8 cellular contexts compared by ENCODE assay signal in the genomic region with DNA sequence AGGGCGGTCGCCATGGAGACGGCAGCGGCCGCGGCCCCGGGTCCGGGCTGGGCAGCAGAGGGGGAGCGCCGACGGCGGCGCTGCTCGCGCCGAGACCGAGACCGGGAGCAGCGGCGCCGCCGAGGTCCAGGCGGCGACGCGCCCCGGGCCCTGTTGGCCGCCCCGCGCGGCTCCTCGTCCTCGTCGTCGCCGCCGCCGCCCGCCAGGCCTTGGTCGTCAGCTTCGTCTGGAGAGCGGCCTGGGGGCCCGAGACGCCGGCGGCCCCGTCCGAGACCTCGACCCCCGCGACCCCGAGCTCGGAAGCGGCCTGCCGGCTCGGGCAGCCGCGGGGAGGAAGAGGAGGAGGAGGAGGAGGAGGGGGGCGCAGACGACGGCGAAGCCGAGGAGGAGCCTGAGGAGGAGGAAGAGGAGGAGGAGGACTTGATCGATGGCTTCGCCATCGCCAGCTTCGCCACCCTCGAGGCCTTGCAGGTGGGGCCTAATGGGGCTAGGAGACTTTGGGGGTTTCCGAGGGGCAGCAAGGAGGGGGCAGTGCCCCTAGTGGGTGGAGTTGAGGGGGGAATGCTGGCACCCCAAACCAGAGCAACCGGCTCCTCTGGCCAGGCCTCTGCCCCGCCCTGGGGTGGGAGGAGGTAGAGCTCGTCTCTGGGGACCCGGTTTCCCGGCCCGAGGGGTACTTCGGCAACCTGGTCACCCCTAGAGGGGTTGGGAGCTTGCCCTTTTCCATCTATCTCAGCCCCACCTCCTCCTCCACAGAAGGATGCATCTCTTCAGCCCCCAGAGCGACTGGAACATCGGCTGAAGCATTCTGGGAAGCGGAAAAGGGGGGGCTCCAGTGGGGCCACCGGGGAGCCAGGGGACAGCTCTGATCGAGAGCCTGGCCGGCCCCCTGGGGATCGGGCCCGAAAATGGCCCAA. TPM values are rescaled to one million over a fixed set of nuclear protein-coding genes. Genes with fewer than 3 reads are reported as not detected.
DNase-seq lines count a peak whose midpoint lies in the region; FAIRE-seq and TF ChIP-seq lines count a peak whose summit lies in the region.

No MANE protein-coding gene starts in this region.

- H3K27ac ChIP-seq in ACC112 (ENCODE audit: low read depth, low read length) (peak overlapping the region; percentile 97), HL-60 (replicated peaks) (peak overlapping the region; percentile 68), temporal lobe (ENCODE audit: low read depth, low read length) (peak overlapping the region; percentile 99)

- H2AFZ ChIP-seq in ACC112 (ENCODE audit: low read length, unreplicated experiment) = peak overlapping the region; percentile 59

- H3K27me3 ChIP-seq in ACC112 (ENCODE audit: insufficient read depth, low read length) (no peaks in the 10 kb centered on the region), HL-60 (ENCODE audit: insufficient read depth, poor library complexity, severe bottlenecking) (no peaks in the 10 kb centered on the region), endocrine pancreas (ENCODE audit: control insufficient read depth, insufficient read depth, low read length) (no peaks in the 10 kb centered on the region)

- H3K4me3 ChIP-seq in ACC112 (ENCODE audit: low read depth, low read length) (peak overlapping the region; percentile 97), HL-60 (replicated peaks; ENCODE audit: insufficient read depth, low read length) (peak overlapping the region; percentile 63), endocrine pancreas (ENCODE audit: control insufficient read depth, insufficient read depth, low read length) (peak overlapping the region; percentile 60)

- H3K4me1 ChIP-seq in ACC112 (ENCODE audit: control insufficient read depth, insufficient read depth, low read length, unreplicated experiment) (peaks cover 20% of the 10 kb centered on the region), endocrine pancreas (ENCODE audit: control insufficient read depth, insufficient read depth, low read length) (no peaks in the 10 kb centered on the region)

- peaks cover 7% of the 10 kb centered on the region; the same call in 1 of the 2 replicates for H3K36me3 ChIP-seq in ACC112 (ENCODE audit: insufficient read depth, low read length)
- H3K36me3 ChIP-seq in endocrine pancreas (ENCODE audit: control insufficient read depth, insufficient read depth, low read length) = no peaks in the 10 kb centered on the region

- no peak for TF ChIP-seq POLR2A in H54 (IDR thresholded peaks at IDR 0.05; ENCODE audit: low read depth, low read length)

- peaks cover 50% of the 10 kb centered on the region for H3K79me2 ChIP-seq in ACC112 (ENCODE audit: control insufficient read depth, insufficient read depth, low read length, unreplicated experiment)

- DNase-seq in HL-60 (ENCODE audit: low read depth in 1 of 2, low spot score in 1 of 2) (peak in 1 of 2 experiments; percentile 27), myocyte (ENCODE audit: low read depth) (peak; percentile 19), NCI-H1092 treated with DMSO at 0.1 percent for 48 hours (lab: John Stamatoyannopoulos, UW) (no peak), H54 (ENCODE audit: insufficient read length, low spot score) (no peak)
- DNase-seq in activated CD4-positive, alpha-beta T cell treated with anti-CD3 and anti-CD28 coated beads, Interleukin-2, amount 50 U/mL, for 48 hours = peak; percentile 47 to 58

- H3K9me3 ChIP-seq in endocrine pancreas (ENCODE audit: control insufficient read depth, low read length) = no peaks in the 10 kb centered on the region

- no peak for TF ChIP-seq CTCF in HL-60 (IDR thresholded peaks at IDR 0.05; ENCODE audit: insufficient read depth, low read length)

- FAIRE-seq in H54 (lab: Jason Lieb, UNC) = no peak

- peak overlapping the region; percentile 100 for H3K9ac ChIP-seq in endocrine pancreas (ENCODE audit: control insufficient read depth, insufficient read depth, low read length)

RNA-seq across cellular contexts. Expression of a gene that starts 1.5 kb away (rescaled TPM):
- total RNA-seq in myocyte (24.6 and 25.1 TPM in 2 replicates), temporal lobe (14.3 TPM)
- 36.8 TPM for polyA plus RNA-seq in myocyte (2012)

RNA-seq across cellular contexts. Expression of a gene that starts 9.0 kb away (rescaled TPM):
- total RNA-seq in myocyte (13.0 and 13.7 TPM in 2 replicates), temporal lobe (13.3 TPM)
- polyA plus RNA-seq in myocyte (2012) = 22.5 TPM

RNA-seq across cellular contexts. Expression of a gene that starts 39.2 kb away (rescaled TPM):
- total RNA-seq in myocyte = 13.9 TPM in 2 replicates
- polyA plus RNA-seq in myocyte (2012) = 23.2 TPM
- total RNA-seq in temporal lobe = 25.3 TPM

RNA-seq across cellular contexts. Expression of a gene that starts 49.6 kb away (rescaled TPM):
- total RNA-seq in myocyte = 7.8 and 9.2 TPM in 2 replicates
- 5.7 TPM for polyA plus RNA-seq in myocyte (2012)
- 8.1 TPM for total RNA-seq in temporal lobe

Comparison
In these comparisons a context has a peak if more than half of its experiments do, and no peak if none do; other contexts are left out.
1. DNase-seq: peak in activated CD4-positive, alpha-beta T cell treated with anti-CD3 and anti-CD28 coated beads, Interleukin-2, amount 50 U/mL, for 48 hours (2 of 2) and myocyte (single experiment); none in NCI-H1092 treated with DMSO at 0.1 percent for 48 hours (single experiment) and H54 (single experiment).
2. Peak in every context shown above with its lines, with median percentiles within 50 percentile points of each other: H3K27ac ChIP-seq and H3K4me3 ChIP-seq.